In the genomic region with DNA sequence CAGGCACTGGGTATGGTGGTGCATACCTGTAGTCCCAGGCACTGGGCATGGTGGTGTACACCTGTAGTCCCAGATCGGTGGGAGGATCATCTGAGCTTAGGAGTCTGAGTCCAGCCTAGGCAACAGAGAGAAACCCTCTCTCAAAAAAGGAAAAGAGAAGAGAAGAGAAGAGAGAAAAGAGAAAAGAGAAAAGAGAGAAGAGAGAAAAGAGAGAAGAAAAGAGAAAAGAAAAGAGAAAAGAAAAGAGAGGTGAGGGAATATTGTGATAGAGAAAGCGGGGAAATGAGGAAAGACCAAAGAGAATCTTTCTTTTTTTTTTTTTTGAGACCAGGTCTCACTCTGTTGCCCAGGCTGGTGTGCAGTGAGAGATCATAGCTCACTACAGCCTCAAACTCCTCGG, we compare ENCODE assay signal across 23 cellular contexts.
"Had no signal": no experiment of that assay in that cellular context is flagged by ENCODE, and none has a peak within 500 bp of the region (broad histone marks: within the 10 kb centered on the region; RNA-seq: fewer than 3 reads in every experiment).

No MANE protein-coding gene starts in this region.

- H3K4me2 ChIP-seq: neural progenitor cell had no signal

- H3K9ac ChIP-seq: neural progenitor cell had no signal

- ATAC-seq: foreskin keratinocyte; left cardiac atrium; lower lobe of right lung; natural killer cell; pancreas; right cardiac atrium; stimulated activated effector memory CD8-positive, alpha-beta T cell treated with anti-CD3 and anti-CD28 coated beads, Interleukin-12 subunit alpha, Interleukin-12 subunit beta, amount 100 ng/mL, for 72 hours; stimulated activated naive CD8-positive, alpha-beta T cell treated with anti-CD3 and anti-CD28 coated beads, Interleukin-15, amount 100 ng/mL, for 72 hours had no signal

- H3K4me3 ChIP-seq: left ventricle myocardium inferior, lower lobe of right lung, neural progenitor cell, pancreas, testis, tibial nerve had no signal

- FAIRE-seq: colon, endothelial cell of umbilical vein, kidney, pancreas had no signal

- H3K27me3 Mint-ChIP-seq: memory B cell; progenitor cell of endocrine pancreas; stimulated activated naive CD8-positive, alpha-beta T cell treated with anti-CD3 and anti-CD28 coated beads, Interleukin-15, amount 100 ng/mL, for 72 hours had no signal

- H3K4me1 Mint-ChIP-seq: natural killer cell; stimulated activated effector memory CD8-positive, alpha-beta T cell treated with anti-CD3 and anti-CD28 coated beads, Interleukin-12 subunit alpha, Interleukin-12 subunit beta, amount 100 ng/mL, for 72 hours; stimulated activated naive CD8-positive, alpha-beta T cell treated with anti-CD3 and anti-CD28 coated beads, Interleukin-15, amount 100 ng/mL, for 72 hours had no signal

- H3K36me3 Mint-ChIP-seq: memory B cell; mesothelial cell of epicardium; natural killer cell; neural progenitor cell; stimulated activated effector memory CD8-positive, alpha-beta T cell treated with anti-CD3 and anti-CD28 coated beads, Interleukin-12 subunit alpha, Interleukin-12 subunit beta, amount 100 ng/mL, for 72 hours had no signal

- H3K4me1 ChIP-seq: lower lobe of right lung, pancreas, testis had no signal

- H3K27ac ChIP-seq: foreskin keratinocyte, left ventricle myocardium inferior, lower lobe of right lung, neural progenitor cell, pancreas, testis, tibial nerve had no signal

- H3K36me3 ChIP-seq: left ventricle myocardium inferior, neural progenitor cell, pancreas, tibial nerve had no signal

- H3K9me3 Mint-ChIP-seq: memory B cell; mesothelial cell of epicardium; natural killer cell; neural progenitor cell; stimulated activated effector memory CD8-positive, alpha-beta T cell treated with anti-CD3 and anti-CD28 coated beads, Interleukin-12 subunit alpha, Interleukin-12 subunit beta, amount 100 ng/mL, for 72 hours; stimulated activated naive CD8-positive, alpha-beta T cell treated with anti-CD3 and anti-CD28 coated beads, Interleukin-15, amount 100 ng/mL, for 72 hours had no signal

- H3K27ac Mint-ChIP-seq: memory B cell; mesothelial cell of epicardium; natural killer cell; neural progenitor cell; stimulated activated effector memory CD8-positive, alpha-beta T cell treated with anti-CD3 and anti-CD28 coated beads, Interleukin-12 subunit alpha, Interleukin-12 subunit beta, amount 100 ng/mL, for 72 hours; stimulated activated naive CD8-positive, alpha-beta T cell treated with anti-CD3 and anti-CD28 coated beads, Interleukin-15, amount 100 ng/mL, for 72 hours had no signal

- H2AFZ ChIP-seq: neural progenitor cell had no signal

- H3K4me3 Mint-ChIP-seq: memory B cell; mesothelial cell of epicardium; natural killer cell; neural progenitor cell; stimulated activated effector memory CD8-positive, alpha-beta T cell treated with anti-CD3 and anti-CD28 coated beads, Interleukin-12 subunit alpha, Interleukin-12 subunit beta, amount 100 ng/mL, for 72 hours; stimulated activated naive CD8-positive, alpha-beta T cell treated with anti-CD3 and anti-CD28 coated beads, Interleukin-15, amount 100 ng/mL, for 72 hours had no signal

- H3K27me3 ChIP-seq: foreskin keratinocyte, neural progenitor cell, pancreas, testis, tibial nerve had no signal

- DNase-seq: dermis blood vessel endothelial cell; erythroblast; foreskin keratinocyte; kidney; left cardiac atrium; left ventricle myocardium inferior; lower lobe of right lung; natural killer cell; occipital lobe; pancreas; right cardiac atrium; stimulated activated CD4-positive, alpha-beta T cell treated with anti-CD3 and anti-CD28 coated beads, Interleukin-4, amount 100 ng/mL, for 1 hour; stimulated activated CD8-positive, alpha-beta memory T cell treated with anti-CD3 and anti-CD28 coated beads, Interleukin-4, amount 100 ng/mL, for 48 hours; stimulated activated naive CD8-positive, alpha-beta T cell treated with anti-CD3 and anti-CD28 coated beads, Interleukin-15, amount 100 ng/mL, for 72 hours; testis had no signal

- H3K9me3 ChIP-seq: left ventricle myocardium inferior, lower lobe of right lung, pancreas, testis, tibial nerve had no signal
